In the genomic region with DNA sequence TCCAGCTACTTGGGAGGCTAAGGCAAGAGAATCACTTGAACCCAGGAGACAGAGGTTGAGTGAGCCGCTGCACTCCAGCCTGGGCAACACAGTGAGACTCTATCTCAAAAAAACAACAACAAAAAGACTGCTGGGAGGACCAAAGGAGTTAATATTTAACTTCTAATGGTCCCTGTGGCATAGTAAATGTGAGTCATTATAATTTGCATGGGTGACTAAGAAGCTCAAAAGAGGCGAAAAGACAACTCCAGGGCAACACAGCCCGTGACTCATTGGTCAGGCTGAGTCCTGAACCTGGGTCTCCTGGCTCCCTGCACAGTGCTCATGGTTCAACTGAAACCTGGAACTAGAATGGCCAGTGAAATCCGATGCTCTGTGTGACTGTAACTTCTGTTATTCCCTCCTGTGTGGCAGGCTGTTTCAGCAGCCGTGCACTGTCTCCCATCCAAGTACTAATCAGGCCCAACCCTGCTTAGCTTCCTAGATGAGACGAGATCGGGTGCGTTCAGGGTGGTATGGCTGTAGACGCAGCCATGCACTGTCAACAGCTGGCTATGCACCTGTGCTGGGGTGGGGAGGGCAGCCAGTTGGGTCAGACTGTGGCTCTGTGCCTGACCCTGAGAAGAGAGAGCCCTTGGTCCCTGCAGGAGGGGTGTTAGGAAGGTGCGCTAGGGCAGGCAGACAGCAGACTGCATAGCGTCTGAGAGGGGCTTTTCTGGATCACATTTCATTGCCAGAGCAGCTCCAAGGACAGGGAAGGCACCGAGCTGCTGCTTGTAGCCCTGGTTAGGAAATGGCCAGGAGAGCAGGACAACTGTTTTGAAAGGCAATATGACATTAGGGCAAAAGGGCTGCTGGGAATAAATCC, we compare ENCODE assay signal across 1 cellular context.
TF ChIP-seq lines count a peak whose summit lies in the region.

No MANE protein-coding gene starts in this region.

TF ChIP-seq in A549, 52 proteins besides CTCF, POLR2A, EP300 and RAD21 (continued from another document):
- TF ChIP-seq, protein P1, sequence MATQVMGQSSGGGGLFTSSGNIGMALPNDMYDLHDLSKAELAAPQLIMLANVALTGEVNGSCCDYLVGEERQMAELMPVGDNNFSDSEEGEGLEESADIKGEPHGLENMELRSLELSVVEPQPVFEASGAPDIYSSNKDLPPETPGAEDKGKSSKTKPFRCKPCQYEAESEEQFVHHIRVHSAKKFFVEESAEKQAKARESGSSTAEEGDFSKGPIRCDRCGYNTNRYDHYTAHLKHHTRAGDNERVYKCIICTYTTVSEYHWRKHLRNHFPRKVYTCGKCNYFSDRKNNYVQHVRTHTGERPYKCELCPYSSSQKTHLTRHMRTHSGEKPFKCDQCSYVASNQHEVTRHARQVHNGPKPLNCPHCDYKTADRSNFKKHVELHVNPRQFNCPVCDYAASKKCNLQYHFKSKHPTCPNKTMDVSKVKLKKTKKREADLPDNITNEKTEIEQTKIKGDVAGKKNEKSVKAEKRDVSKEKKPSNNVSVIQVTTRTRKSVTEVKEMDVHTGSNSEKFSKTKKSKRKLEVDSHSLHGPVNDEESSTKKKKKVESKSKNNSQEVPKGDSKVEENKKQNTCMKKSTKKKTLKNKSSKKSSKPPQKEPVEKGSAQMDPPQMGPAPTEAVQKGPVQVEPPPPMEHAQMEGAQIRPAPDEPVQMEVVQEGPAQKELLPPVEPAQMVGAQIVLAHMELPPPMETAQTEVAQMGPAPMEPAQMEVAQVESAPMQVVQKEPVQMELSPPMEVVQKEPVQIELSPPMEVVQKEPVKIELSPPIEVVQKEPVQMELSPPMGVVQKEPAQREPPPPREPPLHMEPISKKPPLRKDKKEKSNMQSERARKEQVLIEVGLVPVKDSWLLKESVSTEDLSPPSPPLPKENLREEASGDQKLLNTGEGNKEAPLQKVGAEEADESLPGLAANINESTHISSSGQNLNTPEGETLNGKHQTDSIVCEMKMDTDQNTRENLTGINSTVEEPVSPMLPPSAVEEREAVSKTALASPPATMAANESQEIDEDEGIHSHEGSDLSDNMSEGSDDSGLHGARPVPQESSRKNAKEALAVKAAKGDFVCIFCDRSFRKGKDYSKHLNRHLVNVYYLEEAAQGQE (IDR thresholded peaks at IDR 0.05), result peak; percentile 87
- peak; percentile 97 for TF ChIP-seq FOSL2 (IDR thresholded peaks at IDR 0.05)
- peak; percentile 99 for TF ChIP-seq FOSL2 (CRISPR knock-in tag; IDR thresholded peaks at IDR 0.05)
- peak; percentile 84 for TF ChIP-seq KDM1A (IDR thresholded peaks at IDR 0.05; ENCODE audit: low read depth)
- TF ChIP-seq GATA3 (IDR thresholded peaks at IDR 0.05; ENCODE audit: borderline replicate concordance), result peak; percentile 38; the same call in 1 of the 2 replicates
TF ChIP-seq in A549: peak in this region for 13.
